Comparison of ENCODE assay signal across 1 cellular context in genomic region chr2:230865324-230865765, GRCh38.
A peak's percentile ranks its signal among the peaks of the same experiment; 100 is the strongest.
TF ChIP-seq lines count a peak whose summit lies in the region.

No MANE protein-coding gene starts in this region.

TF ChIP-seq in HepG2, 621 proteins besides CTCF, POLR2A, EP300 and RAD21 (continues in another document):
- no peak for TF ChIP-seq ZNF749 (CRISPR knock-in tag; IDR thresholded peaks at IDR 0.05; ENCODE audit: borderline replicate concordance)
- no peak for TF ChIP-seq RBM22 (optimal IDR thresholded peaks at IDR 0.05; ENCODE audit: low read length)
- TF ChIP-seq, protein P1, sequence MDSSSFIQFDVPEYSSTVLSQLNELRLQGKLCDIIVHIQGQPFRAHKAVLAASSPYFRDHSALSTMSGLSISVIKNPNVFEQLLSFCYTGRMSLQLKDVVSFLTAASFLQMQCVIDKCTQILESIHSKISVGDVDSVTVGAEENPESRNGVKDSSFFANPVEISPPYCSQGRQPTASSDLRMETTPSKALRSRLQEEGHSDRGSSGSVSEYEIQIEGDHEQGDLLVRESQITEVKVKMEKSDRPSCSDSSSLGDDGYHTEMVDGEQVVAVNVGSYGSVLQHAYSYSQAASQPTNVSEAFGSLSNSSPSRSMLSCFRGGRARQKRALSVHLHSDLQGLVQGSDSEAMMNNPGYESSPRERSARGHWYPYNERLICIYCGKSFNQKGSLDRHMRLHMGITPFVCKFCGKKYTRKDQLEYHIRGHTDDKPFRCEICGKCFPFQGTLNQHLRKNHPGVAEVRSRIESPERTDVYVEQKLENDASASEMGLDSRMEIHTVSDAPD (CRISPR knock-in tag; IDR thresholded peaks at IDR 0.05): no peak
- TF ChIP-seq ZSCAN22 (CRISPR knock-in tag; IDR thresholded peaks at IDR 0.05): peak; percentile 32; the same call in 1 of the 2 replicates
- TF ChIP-seq ETS1 (CRISPR knock-in tag; IDR thresholded peaks at IDR 0.05): 0 out of 2 replicates have a peak, but pooled peaks have one; percentile 10
- no peak for TF ChIP-seq CENPX (CRISPR knock-in tag; IDR thresholded peaks at IDR 0.05)
- TF ChIP-seq, protein P2, sequence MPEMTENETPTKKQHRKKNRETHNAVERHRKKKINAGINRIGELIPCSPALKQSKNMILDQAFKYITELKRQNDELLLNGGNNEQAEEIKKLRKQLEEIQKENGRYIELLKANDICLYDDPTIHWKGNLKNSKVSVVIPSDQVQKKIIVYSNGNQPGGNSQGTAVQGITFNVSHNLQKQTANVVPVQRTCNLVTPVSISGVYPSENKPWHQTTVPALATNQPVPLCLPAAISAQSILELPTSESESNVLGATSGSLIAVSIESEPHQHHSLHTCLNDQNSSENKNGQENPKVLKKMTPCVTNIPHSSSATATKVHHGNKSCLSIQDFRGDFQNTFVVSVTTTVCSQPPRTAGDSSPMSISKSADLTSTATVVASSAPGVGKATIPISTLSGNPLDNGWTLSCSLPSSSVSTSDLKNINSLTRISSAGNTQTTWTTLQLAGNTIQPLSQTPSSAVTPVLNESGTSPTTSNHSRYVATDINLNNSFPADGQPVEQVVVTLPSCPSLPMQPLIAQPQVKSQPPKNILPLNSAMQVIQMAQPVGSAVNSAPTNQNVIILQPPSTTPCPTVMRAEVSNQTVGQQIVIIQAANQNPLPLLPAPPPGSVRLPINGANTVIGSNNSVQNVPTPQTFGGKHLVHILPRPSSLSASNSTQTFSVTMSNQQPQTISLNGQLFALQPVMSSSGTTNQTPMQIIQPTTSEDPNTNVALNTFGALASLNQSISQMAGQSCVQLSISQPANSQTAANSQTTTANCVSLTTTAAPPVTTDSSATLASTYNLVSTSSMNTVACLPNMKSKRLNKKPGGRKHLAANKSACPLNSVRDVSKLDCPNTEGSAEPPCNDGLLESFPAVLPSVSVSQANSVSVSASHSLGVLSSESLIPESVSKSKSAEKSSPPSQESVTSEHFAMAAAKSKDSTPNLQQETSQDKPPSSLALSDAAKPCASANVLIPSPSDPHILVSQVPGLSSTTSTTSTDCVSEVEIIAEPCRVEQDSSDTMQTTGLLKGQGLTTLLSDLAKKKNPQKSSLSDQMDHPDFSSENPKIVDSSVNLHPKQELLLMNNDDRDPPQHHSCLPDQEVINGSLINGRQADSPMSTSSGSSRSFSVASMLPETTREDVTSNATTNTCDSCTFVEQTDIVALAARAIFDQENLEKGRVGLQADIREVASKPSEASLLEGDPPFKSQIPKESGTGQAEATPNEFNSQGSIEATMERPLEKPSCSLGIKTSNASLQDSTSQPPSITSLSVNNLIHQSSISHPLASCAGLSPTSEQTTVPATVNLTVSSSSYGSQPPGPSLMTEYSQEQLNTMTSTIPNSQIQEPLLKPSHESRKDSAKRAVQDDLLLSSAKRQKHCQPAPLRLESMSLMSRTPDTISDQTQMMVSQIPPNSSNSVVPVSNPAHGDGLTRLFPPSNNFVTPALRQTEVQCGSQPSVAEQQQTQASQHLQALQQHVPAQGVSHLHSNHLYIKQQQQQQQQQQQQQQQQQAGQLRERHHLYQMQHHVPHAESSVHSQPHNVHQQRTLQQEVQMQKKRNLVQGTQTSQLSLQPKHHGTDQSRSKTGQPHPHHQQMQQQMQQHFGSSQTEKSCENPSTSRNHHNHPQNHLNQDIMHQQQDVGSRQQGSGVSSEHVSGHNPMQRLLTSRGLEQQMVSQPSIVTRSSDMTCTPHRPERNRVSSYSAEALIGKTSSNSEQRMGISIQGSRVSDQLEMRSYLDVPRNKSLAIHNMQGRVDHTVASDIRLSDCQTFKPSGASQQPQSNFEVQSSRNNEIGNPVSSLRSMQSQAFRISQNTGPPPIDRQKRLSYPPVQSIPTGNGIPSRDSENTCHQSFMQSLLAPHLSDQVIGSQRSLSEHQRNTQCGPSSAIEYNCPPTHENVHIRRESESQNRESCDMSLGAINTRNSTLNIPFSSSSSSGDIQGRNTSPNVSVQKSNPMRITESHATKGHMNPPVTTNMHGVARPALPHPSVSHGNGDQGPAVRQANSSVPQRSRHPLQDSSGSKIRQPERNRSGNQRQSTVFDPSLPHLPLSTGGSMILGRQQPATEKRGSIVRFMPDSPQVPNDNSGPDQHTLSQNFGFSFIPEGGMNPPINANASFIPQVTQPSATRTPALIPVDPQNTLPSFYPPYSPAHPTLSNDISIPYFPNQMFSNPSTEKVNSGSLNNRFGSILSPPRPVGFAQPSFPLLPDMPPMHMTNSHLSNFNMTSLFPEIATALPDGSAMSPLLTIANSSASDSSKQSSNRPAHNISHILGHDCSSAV (CRISPR knock-in tag; IDR thresholded peaks at IDR 0.05; ENCODE audit: borderline replicate concordance): no peak
- no peak for TF ChIP-seq ZNF597 (CRISPR knock-in tag; IDR thresholded peaks at IDR 0.05)
- TF ChIP-seq GMEB1 (CRISPR knock-in tag; IDR thresholded peaks at IDR 0.05; ENCODE audit: borderline replicate concordance): no peak
- 0 out of 2 replicates have a peak, but pooled peaks have one; percentile 8 for TF ChIP-seq NFKB2 (CRISPR knock-in tag; IDR thresholded peaks at IDR 0.05; ENCODE audit: borderline replicate concordance)
- 0 out of 4 replicates have a peak, but pooled peaks of 1 of the 2 experiments have one; percentile 6 for TF ChIP-seq HMGXB4 (CRISPR knock-in tag; IDR thresholded peaks at IDR 0.05; ENCODE audit: borderline replicate concordance in 1 of 2, low read depth in 1 of 2)
- TF ChIP-seq ATF7 (IDR thresholded peaks at IDR 0.05): no peak
- TF ChIP-seq ATF7 (CRISPR knock-in tag; IDR thresholded peaks at IDR 0.05): no peak
- no peak for TF ChIP-seq ISL2 (CRISPR knock-in tag; IDR thresholded peaks at IDR 0.05)
- peak; percentile 1 for TF ChIP-seq ZNF883 (CRISPR knock-in tag; IDR thresholded peaks at IDR 0.05; ENCODE audit: not compliant biosample characterization)
- 0 out of 2 replicates have a peak, but pooled peaks have one; percentile 0 for TF ChIP-seq MYC (CRISPR knock-in tag; IDR thresholded peaks at IDR 0.05; ENCODE audit: borderline replicate concordance)
- TF ChIP-seq ZBED4 (CRISPR knock-in tag; IDR thresholded peaks at IDR 0.05; ENCODE audit: borderline replicate concordance): no peak
- TF ChIP-seq ZFP90 (CRISPR knock-in tag; IDR thresholded peaks at IDR 0.05; ENCODE audit: borderline replicate concordance): peak; percentile 58; the same call in 1 of the 2 replicates
- TF ChIP-seq ZNF879 (CRISPR knock-in tag; IDR thresholded peaks at IDR 0.05): no peak
- no peak for TF ChIP-seq GATAD2A (CRISPR knock-in tag; IDR thresholded peaks at IDR 0.05)
- TF ChIP-seq, protein P3, sequence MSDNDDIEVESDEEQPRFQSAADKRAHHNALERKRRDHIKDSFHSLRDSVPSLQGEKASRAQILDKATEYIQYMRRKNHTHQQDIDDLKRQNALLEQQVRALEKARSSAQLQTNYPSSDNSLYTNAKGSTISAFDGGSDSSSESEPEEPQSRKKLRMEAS (IDR thresholded peaks at IDR 0.05): 0 out of 2 replicates have a peak, but pooled peaks have one; percentile 8
- TF ChIP-seq ZNF577 (CRISPR knock-in tag; IDR thresholded peaks at IDR 0.05; ENCODE audit: borderline replicate concordance, low read depth): no peak
- TF ChIP-seq PITX1 (CRISPR knock-in tag; IDR thresholded peaks at IDR 0.05): 0 out of 2 replicates have a peak, but pooled peaks have one; percentile 35
- no peak for TF ChIP-seq ZNF446 (CRISPR knock-in tag; IDR thresholded peaks at IDR 0.05)
- TF ChIP-seq, protein P4, sequence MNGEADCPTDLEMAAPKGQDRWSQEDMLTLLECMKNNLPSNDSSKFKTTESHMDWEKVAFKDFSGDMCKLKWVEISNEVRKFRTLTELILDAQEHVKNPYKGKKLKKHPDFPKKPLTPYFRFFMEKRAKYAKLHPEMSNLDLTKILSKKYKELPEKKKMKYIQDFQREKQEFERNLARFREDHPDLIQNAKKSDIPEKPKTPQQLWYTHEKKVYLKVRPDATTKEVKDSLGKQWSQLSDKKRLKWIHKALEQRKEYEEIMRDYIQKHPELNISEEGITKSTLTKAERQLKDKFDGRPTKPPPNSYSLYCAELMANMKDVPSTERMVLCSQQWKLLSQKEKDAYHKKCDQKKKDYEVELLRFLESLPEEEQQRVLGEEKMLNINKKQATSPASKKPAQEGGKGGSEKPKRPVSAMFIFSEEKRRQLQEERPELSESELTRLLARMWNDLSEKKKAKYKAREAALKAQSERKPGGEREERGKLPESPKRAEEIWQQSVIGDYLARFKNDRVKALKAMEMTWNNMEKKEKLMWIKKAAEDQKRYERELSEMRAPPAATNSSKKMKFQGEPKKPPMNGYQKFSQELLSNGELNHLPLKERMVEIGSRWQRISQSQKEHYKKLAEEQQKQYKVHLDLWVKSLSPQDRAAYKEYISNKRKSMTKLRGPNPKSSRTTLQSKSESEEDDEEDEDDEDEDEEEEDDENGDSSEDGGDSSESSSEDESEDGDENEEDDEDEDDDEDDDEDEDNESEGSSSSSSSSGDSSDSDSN (CRISPR knock-in tag; IDR thresholded peaks at IDR 0.05): no peak
- no peak for TF ChIP-seq HOXA7 (CRISPR knock-in tag; IDR thresholded peaks at IDR 0.05)
- TF ChIP-seq PCBP1 (IDR thresholded peaks at IDR 0.05; ENCODE audit: borderline replicate concordance, low read depth, low read length): 0 out of 2 replicates have a peak, but pooled peaks have one; percentile 7
